In the genomic region with DNA sequence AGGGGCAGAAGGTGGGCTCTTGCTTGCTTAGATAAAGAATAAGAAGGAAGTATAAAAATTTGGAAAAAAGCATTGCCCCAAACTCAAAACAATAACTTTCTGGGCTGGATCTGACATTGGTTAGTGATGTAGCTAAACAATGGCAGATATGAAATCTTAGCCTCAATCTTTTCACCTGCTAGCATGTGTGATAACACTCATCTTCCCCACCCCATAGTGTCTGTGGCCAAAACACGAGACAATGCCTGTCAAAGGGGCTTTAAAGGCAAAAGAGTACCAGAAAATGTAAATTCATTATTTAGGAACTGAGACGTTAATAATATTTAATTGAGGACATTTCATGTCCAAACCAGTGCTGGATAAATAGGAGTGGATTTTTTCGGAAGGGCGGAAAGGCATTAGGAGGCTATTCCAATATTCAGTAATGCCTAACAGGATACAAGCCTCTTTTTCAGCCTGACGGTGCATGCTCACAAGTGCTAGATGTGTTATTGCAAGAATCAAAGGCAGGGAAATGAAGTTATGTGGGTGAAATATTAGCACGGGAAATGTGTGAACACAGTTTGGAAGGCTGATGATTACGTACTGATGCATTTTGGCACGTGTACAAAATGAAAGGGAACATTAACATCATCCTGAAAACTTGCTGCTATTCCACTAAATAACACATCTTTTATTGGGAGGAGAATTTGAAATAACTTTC, we compare ENCODE assay signal across 17 cellular contexts.
DNase-seq lines count a peak whose midpoint lies in the region; ATAC-seq, FAIRE-seq and TF ChIP-seq lines count a peak whose summit lies in the region.
"Had no signal": no experiment of that assay in that cellular context is flagged by ENCODE, and none has a peak within 500 bp of the region (broad histone marks: within the 10 kb centered on the region; RNA-seq: fewer than 3 reads in every experiment).

No MANE protein-coding gene starts in this region.

- no peaks in the 10 kb centered on the region for H3K4me1 ChIP-seq in gastroesophageal sphincter
- H3K4me1 ChIP-seq: BE2C had no signal

- WGBS in gastroesophageal sphincter (ENCODE audit: low coverage in 1 of 2), 2 donors, result 44 to 60% methylated on average over 8 of the region's 8 CpGs

- TF ChIP-seq POLR2A in gastroesophageal sphincter (IDR thresholded peaks at IDR 0.05), result no peak

- DNase-seq in D721Med (ENCODE audit: insufficient read length, low spot score) (no peak), T-helper 17 cell (no peak), DMS53 treated with DMSO at 0.1 percent for 48 hours (lab: John Stamatoyannopoulos, UW; ENCODE audit: unreplicated experiment) (no peak)
- no peak for DNase-seq in natural killer cell treated with Interleukin-12 subunit alpha and Interleukin-12 subunit beta and Interleukin-15 and Interleukin-18, amount 100 ng/mL, for 72 hours (ENCODE audit: low spot score)
- DNase-seq in activated naive CD8-positive, alpha-beta T cell treated with anti-CD3 and anti-CD28 coated beads, Interleukin-2, amount 50 U/mL, for 24 hours, result no peak
- DNase-seq: ACHN; BE2C; C1 segment of cervical spinal cord; CD4-positive, CD25-positive, alpha-beta regulatory T cell; CD8-positive, alpha-beta memory T cell; COR-L47; DMS79 treated with DMSO at 0.1 percent for 48 hours; GF-D8; HCEC 1CT had no signal

- no peak overlapping the region for H3K27ac ChIP-seq in gastroesophageal sphincter

- no peak for TF ChIP-seq EP300 in gastroesophageal sphincter (IDR thresholded peaks at IDR 0.05)

- H3K36me3 ChIP-seq in gastroesophageal sphincter, result no peaks in the 10 kb centered on the region
- H3K36me3 ChIP-seq: BE2C had no signal

- no peaks in the 10 kb centered on the region for H3K9me3 Mint-ChIP-seq in natural killer cell treated with Interleukin-12 subunit alpha and Interleukin-12 subunit beta and Interleukin-15 and Interleukin-18, amount 100 ng/mL, for 72 hours
- H3K9me3 Mint-ChIP-seq in activated naive CD8-positive, alpha-beta T cell treated with anti-CD3 and anti-CD28 coated beads, Interleukin-2, amount 50 U/mL, for 24 hours, result no peaks in the 10 kb centered on the region

- no peaks in the 10 kb centered on the region for H3K9me3 ChIP-seq in T-helper 17 cell (ENCODE audit: control insufficient read depth, low read length, poor library complexity, severe bottlenecking)
- no peaks in the 10 kb centered on the region for H3K9me3 ChIP-seq in gastroesophageal sphincter
- H3K9me3 ChIP-seq: BE2C had no signal

- no peak overlapping the region for H3K4me3 Mint-ChIP-seq in T-helper 17 cell
- H3K4me3 Mint-ChIP-seq in natural killer cell treated with Interleukin-12 subunit alpha and Interleukin-12 subunit beta and Interleukin-15 and Interleukin-18, amount 100 ng/mL, for 72 hours, result peak overlapping the region; percentile 27
- no peak overlapping the region for H3K4me3 Mint-ChIP-seq in activated naive CD8-positive, alpha-beta T cell treated with anti-CD3 and anti-CD28 coated beads, Interleukin-2, amount 50 U/mL, for 24 hours
- H3K4me3 Mint-ChIP-seq: CD4-positive, CD25-positive, alpha-beta regulatory T cell; CD8-positive, alpha-beta memory T cell; GM23338 had no signal

- peaks cover 3% of the 10 kb centered on the region for H3K27me3 ChIP-seq in gastroesophageal sphincter
- H3K27me3 ChIP-seq: BE2C had no signal

- peaks cover 2% of the 10 kb centered on the region for H3K36me3 Mint-ChIP-seq in T-helper 17 cell (ENCODE audit: low read depth)
- H3K36me3 Mint-ChIP-seq in natural killer cell treated with Interleukin-12 subunit alpha and Interleukin-12 subunit beta and Interleukin-15 and Interleukin-18, amount 100 ng/mL, for 72 hours, result no peaks in the 10 kb centered on the region
- H3K36me3 Mint-ChIP-seq in activated naive CD8-positive, alpha-beta T cell treated with anti-CD3 and anti-CD28 coated beads, Interleukin-2, amount 50 U/mL, for 24 hours (ENCODE audit: low read depth), result no peaks in the 10 kb centered on the region
- H3K36me3 Mint-ChIP-seq: CD4-positive, CD25-positive, alpha-beta regulatory T cell; CD8-positive, alpha-beta memory T cell had no signal

- H3K27ac Mint-ChIP-seq in T-helper 17 cell, result peak overlapping the region; percentile 16
- peak overlapping the region; percentile 26 to 52 for H3K27ac Mint-ChIP-seq in natural killer cell treated with Interleukin-12 subunit alpha and Interleukin-12 subunit beta and Interleukin-15 and Interleukin-18, amount 100 ng/mL, for 72 hours
- H3K27ac Mint-ChIP-seq in activated naive CD8-positive, alpha-beta T cell treated with anti-CD3 and anti-CD28 coated beads, Interleukin-2, amount 50 U/mL, for 24 hours, result no peak overlapping the region
- H3K27ac Mint-ChIP-seq: CD4-positive, CD25-positive, alpha-beta regulatory T cell; GM23338 had no signal

- FAIRE-seq in D721Med (lab: Jason Lieb, UNC), result peak; percentile 77
- FAIRE-seq: H54 had no signal

- no peaks in the 10 kb centered on the region for H3K4me1 Mint-ChIP-seq in T-helper 17 cell
- H3K4me1 Mint-ChIP-seq in natural killer cell treated with Interleukin-12 subunit alpha and Interleukin-12 subunit beta and Interleukin-15 and Interleukin-18, amount 100 ng/mL, for 72 hours (ENCODE audit: low read depth in 2 of 2), result peaks cover 18 to 25% of the 10 kb centered on the region in 2 donors
- H3K4me1 Mint-ChIP-seq in activated naive CD8-positive, alpha-beta T cell treated with anti-CD3 and anti-CD28 coated beads, Interleukin-2, amount 50 U/mL, for 24 hours, result no peaks in the 10 kb centered on the region
- H3K4me1 Mint-ChIP-seq: CD4-positive, CD25-positive, alpha-beta regulatory T cell; CD8-positive, alpha-beta memory T cell had no signal

- no peak overlapping the region for H3K4me3 ChIP-seq in gastroesophageal sphincter
- H3K4me3 ChIP-seq: GM23338 had no signal

- TF ChIP-seq CTCF in D721Med (IDR thresholded peaks at IDR 0.05; ENCODE audit: insufficient read depth, missing control alignments), result no peak
- no peak for TF ChIP-seq CTCF in gastroesophageal sphincter (IDR thresholded peaks at IDR 0.05)

- peaks cover 14% of the 10 kb centered on the region for H3K27me3 Mint-ChIP-seq in T-helper 17 cell
- H3K27me3 Mint-ChIP-seq in natural killer cell treated with Interleukin-12 subunit alpha and Interleukin-12 subunit beta and Interleukin-15 and Interleukin-18, amount 100 ng/mL, for 72 hours, result peaks cover 16% of the 10 kb centered on the region in 2 donors
- H3K27me3 Mint-ChIP-seq in activated naive CD8-positive, alpha-beta T cell treated with anti-CD3 and anti-CD28 coated beads, Interleukin-2, amount 50 U/mL, for 24 hours, result peaks cover 4% of the 10 kb centered on the region

- no peak for ATAC-seq in T-helper 17 cell
- ATAC-seq in gastroesophageal sphincter, result peak; percentile 57
- ATAC-seq in natural killer cell treated with Interleukin-12 subunit alpha and Interleukin-12 subunit beta and Interleukin-15 and Interleukin-18, amount 100 ng/mL, for 72 hours, result no peak
- no peak for ATAC-seq in activated naive CD8-positive, alpha-beta T cell treated with anti-CD3 and anti-CD28 coated beads, Interleukin-2, amount 50 U/mL, for 24 hours
- ATAC-seq: GM23338 had no signal
